In the genomic region with DNA sequence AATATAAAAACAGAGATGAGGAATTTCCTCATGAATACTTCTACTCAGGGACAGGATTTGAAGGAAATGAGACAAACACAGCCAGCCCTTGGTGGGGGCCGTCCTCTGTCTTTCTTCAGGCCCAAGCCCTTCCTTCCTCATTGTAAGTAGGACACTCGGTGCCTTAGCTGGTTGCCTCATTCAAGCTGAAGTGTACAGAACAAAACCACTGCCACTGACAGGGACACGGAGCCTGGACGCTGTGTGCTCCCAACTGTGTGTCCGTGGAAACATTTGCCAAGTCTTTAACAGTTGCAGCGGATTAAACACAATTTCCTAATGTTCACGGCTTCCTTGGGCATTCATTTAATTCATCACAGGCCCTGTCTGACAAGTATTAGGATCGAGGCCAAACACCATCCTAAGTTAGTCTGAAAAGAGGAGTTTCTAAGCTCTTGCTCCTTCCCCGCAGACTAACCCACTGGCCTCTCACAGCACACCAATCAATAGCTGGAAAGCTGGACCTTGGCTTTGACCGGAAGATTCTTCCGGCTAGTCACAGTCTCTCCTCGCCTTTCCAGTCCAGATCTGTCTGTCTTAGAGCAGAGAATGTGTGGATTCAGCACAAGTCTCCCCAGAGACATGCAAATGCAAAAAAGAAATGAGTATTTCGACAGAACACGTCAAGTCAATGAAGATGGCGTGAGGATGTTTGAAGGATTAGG, we compare ENCODE assay signal across 11 cellular contexts.
A peak's percentile ranks its signal among the peaks of the same experiment; 100 is the strongest.
DNase-seq lines count a peak whose midpoint lies in the region; ATAC-seq and TF ChIP-seq lines count a peak whose summit lies in the region.
"Had no signal": no experiment of that assay in that cellular context is flagged by ENCODE, and none has a peak within 500 bp of the region (broad histone marks: within the 10 kb centered on the region; RNA-seq: fewer than 3 reads in every experiment).

No MANE protein-coding gene starts in this region.

- H3K4me2 ChIP-seq in Karpas-422 (ENCODE audit: low read depth, low read length, poor library complexity, severe bottlenecking) = peak overlapping the region; percentile 55

- POLR2A ChIA-PET in HEK293T (lab: Yijun Ruan, JAX) = no interaction called here

- no peaks in the 10 kb centered on the region for H4K20me1 ChIP-seq in Karpas-422 (ENCODE audit: insufficient read depth, low read depth, low read length)

- H2AFZ ChIP-seq in Karpas-422 (ENCODE audit: low read length) = peak overlapping the region; percentile 28; the same call in 1 of the 2 replicates

- H3K9me3 Mint-ChIP-seq in chondrocyte (ENCODE audit: low read depth) = peaks cover under 1% of the 10 kb centered on the region

- intact Hi-C loops in lower leg skin (cut with DNase I; ENCODE audit: low total_unique reads) = no loop called here
- intact Hi-C loops in left colon (cut with DNase I, micrococcal nuclease) = loop anchor here in 1 of 2 donors (10.0 kb wide), 1 partner anchor 87 kb away; no protein-coding TSS in a partner anchor

- TF ChIP-seq POLR2A in lower leg skin (IDR thresholded peaks at IDR 0.05) = no peak

- DNase-seq in Karpas-422 (peak; percentile 63), chondrocyte (ENCODE audit: low spot score) (no peak), lower leg skin (ENCODE audit: low spot score in 2 of 2) (peak; percentile 57 to 88), HEK293T (ENCODE audit: extremely low spot score) (no peak), left colon (no peak)
- DNase-seq: colonic mucosa; RPMI8226; stimulated activated CD4-positive, alpha-beta T cell treated with anti-CD3 and anti-CD28 coated beads, Interleukin-4, amount 100 ng/mL, for 1 hour had no signal

- H3K27ac Mint-ChIP-seq in chondrocyte (ENCODE audit: unreplicated experiment) = peak overlapping the region; percentile 89

- H3K9me3 ChIP-seq in Karpas-422 (ENCODE audit: low read length) = no peaks in the 10 kb centered on the region
- H3K9me3 ChIP-seq in stomach smooth muscle (ENCODE audit: control insufficient read depth in 2 of 2, low read length in 2 of 2) = no peaks in the 10 kb centered on the region
- H3K9me3 ChIP-seq: colonic mucosa had no signal

- H3K4me1 ChIP-seq in Karpas-422 (ENCODE audit: low read length) (peaks cover 61% of the 10 kb centered on the region), stomach smooth muscle (ENCODE audit: control insufficient read depth, insufficient read depth, low read length) (peaks cover 27% of the 10 kb centered on the region)

- H3K79me2 ChIP-seq in Karpas-422 (ENCODE audit: low read length) = no peaks in the 10 kb centered on the region

- 63 to 68% methylated on average over 15 of the region's 15 CpGs for WGBS in lower leg skin, 2 donors

- no peaks in the 10 kb centered on the region for H3K9me2 ChIP-seq in Karpas-422 (replicated peaks; ENCODE audit: insufficient read depth, low read length)

- CTCF ChIA-PET in HEK293T (lab: Yijun Ruan, JAX) = no interaction called here

- no peak overlapping the region for H3K27ac ChIP-seq in Karpas-422 (ENCODE audit: low read length)
- peak overlapping the region; percentile 41 for H3K27ac ChIP-seq in stomach smooth muscle (ENCODE audit: low read length)
- H3K27ac ChIP-seq: colonic mucosa had no signal

- no peaks in the 10 kb centered on the region for H3K36me3 Mint-ChIP-seq in chondrocyte (ENCODE audit: low read depth)

- no peak overlapping the region for H3K4me3 Mint-ChIP-seq in chondrocyte (ENCODE audit: unreplicated experiment)

- H3K9ac ChIP-seq in Karpas-422 (ENCODE audit: low read length) = peak overlapping the region; percentile 22
- H3K9ac ChIP-seq in stomach smooth muscle (ENCODE audit: low read length in 2 of 2) = peak overlapping the region in 1 of 2 donors; percentile 36

- TF ChIP-seq CTCF in chondrocyte (IDR thresholded peaks at IDR 0.05) (no peak), lower leg skin (IDR thresholded peaks at IDR 0.05) (no peak)

- H3K27me3 ChIP-seq in Karpas-422 (ENCODE audit: low read length) (no peaks in the 10 kb centered on the region), stomach smooth muscle (ENCODE audit: control insufficient read depth in 1 of 2, insufficient read depth in 2 of 2, low read length in 2 of 2) (no peaks in the 10 kb centered on the region)
- H3K27me3 ChIP-seq: colonic mucosa had no signal

- no peaks in the 10 kb centered on the region for H3K36me3 ChIP-seq in Karpas-422 (ENCODE audit: insufficient read depth, low read length)
- H3K36me3 ChIP-seq in stomach smooth muscle (ENCODE audit: control insufficient read depth in 2 of 2, insufficient read depth in 2 of 2, low read length in 2 of 2) = no peaks in the 10 kb centered on the region
- H3K36me3 ChIP-seq: colonic mucosa had no signal

- H3K27me3 Mint-ChIP-seq in chondrocyte (ENCODE audit: low read depth) = no peaks in the 10 kb centered on the region

- no peak for ATAC-seq in HG03097 (IDR thresholded peaks at IDR 0.05; ENCODE audit: low FRiP score, unreplicated experiment)
- no peak for ATAC-seq in left colon
- ATAC-seq in HG02938 (IDR thresholded peaks at IDR 0.05; ENCODE audit: unreplicated experiment) = no peak

- peak overlapping the region; percentile 20; the same call in 1 of the 2 replicates for H3K4me3 ChIP-seq in Karpas-422 (ENCODE audit: low read length)
- H3K4me3 ChIP-seq in lower leg skin (ENCODE audit: low read depth, poor library complexity, severe bottlenecking) = no peak overlapping the region
- H3K4me3 ChIP-seq in stomach smooth muscle (ENCODE audit: low read length in 2 of 2) = peak overlapping the region in 1 of 2 donors; percentile 35
- H3K4me3 ChIP-seq: colonic mucosa had no signal

- peaks cover 54% of the 10 kb centered on the region for H3K4me1 Mint-ChIP-seq in chondrocyte (ENCODE audit: low read depth)

TF ChIP-seq in HEK293T, 16 proteins besides CTCF, POLR2A, EP300 and RAD21:
- no peak for TF ChIP-seq L3MBTL2 (conservative IDR thresholded peaks at IDR 0.05)
- no peak for TF ChIP-seq HDGF (IDR thresholded peaks at IDR 0.05; ENCODE audit: borderline replicate concordance)
- no peak for TF ChIP-seq SP1 (IDR thresholded peaks at IDR 0.05)
- TF ChIP-seq FOXA1 (IDR thresholded peaks at IDR 0.05) = no peak
- TF ChIP-seq, protein P1, sequence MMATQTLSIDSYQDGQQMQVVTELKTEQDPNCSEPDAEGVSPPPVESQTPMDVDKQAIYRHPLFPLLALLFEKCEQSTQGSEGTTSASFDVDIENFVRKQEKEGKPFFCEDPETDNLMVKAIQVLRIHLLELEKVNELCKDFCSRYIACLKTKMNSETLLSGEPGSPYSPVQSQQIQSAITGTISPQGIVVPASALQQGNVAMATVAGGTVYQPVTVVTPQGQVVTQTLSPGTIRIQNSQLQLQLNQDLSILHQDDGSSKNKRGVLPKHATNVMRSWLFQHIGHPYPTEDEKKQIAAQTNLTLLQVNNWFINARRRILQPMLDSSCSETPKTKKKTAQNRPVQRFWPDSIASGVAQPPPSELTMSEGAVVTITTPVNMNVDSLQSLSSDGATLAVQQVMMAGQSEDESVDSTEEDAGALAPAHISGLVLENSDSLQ (IDR thresholded peaks at IDR 0.05) = no peak
- no peak for TF ChIP-seq SUZ12 (IDR thresholded peaks at IDR 0.05)
- no peak for TF ChIP-seq ELF4 (IDR thresholded peaks at IDR 0.05)
- TF ChIP-seq CTBP1 (IDR thresholded peaks at IDR 0.05; ENCODE audit: borderline replicate concordance) = no peak
- no peak for TF ChIP-seq NFRKB (IDR thresholded peaks at IDR 0.05)
- TF ChIP-seq ARNT (IDR thresholded peaks at IDR 0.05) = no peak
- TF ChIP-seq TARDBP (IDR thresholded peaks at IDR 0.05) = no peak
- no peak for TF ChIP-seq LEF1 (IDR thresholded peaks at IDR 0.05; ENCODE audit: borderline replicate concordance)
- TF ChIP-seq BHLHE40 (IDR thresholded peaks at IDR 0.05; ENCODE audit: borderline replicate concordance) = no peak
- no peak for TF ChIP-seq FOXK2 (IDR thresholded peaks at IDR 0.05)
- TF ChIP-seq ZNF384 (IDR thresholded peaks at IDR 0.05) = no peak
- no peak for TF ChIP-seq FOXM1 (IDR thresholded peaks at IDR 0.05; ENCODE audit: borderline replicate concordance)

Comparison
In these comparisons a context has a peak if more than half of its experiments do, and no peak if none do; other contexts are left out.
1. DNase-seq: peak in Karpas-422 (single experiment) and lower leg skin (2 of 2); none in chondrocyte (single experiment), HEK293T (single experiment) and left colon (0 of 2).